In genomic region chr20:34108616-34109174, GRCh38 we compare ENCODE assay signal across 13 cellular contexts. TPM values are rescaled to one million over a fixed set of nuclear protein-coding genes. Genes with fewer than 3 reads are reported as not detected.
DNase-seq lines count a peak whose midpoint lies in the region; ATAC-seq, FAIRE-seq and TF ChIP-seq lines count a peak whose summit lies in the region.
"Had no signal": no experiment of that assay in that cellular context is flagged by ENCODE, and none has a peak within 500 bp of the region (broad histone marks: within the 10 kb centered on the region; RNA-seq: fewer than 3 reads in every experiment).

No MANE protein-coding gene starts in this region.

- H3K4me1 Mint-ChIP-seq in activated T-cell treated with anti-CD3 and anti-CD28 coated beads, Interleukin-2, amount 50 U/mL, for 72 hours (ENCODE audit: low read depth): peaks cover 76% of the 10 kb centered on the region
- peaks cover 76% of the 10 kb centered on the region for H3K4me1 Mint-ChIP-seq in stimulated activated naive CD8-positive, alpha-beta T cell treated with anti-CD3 and anti-CD28 coated beads, Interleukin-15, Interleukin-2, amounts not matched to agents 100 ng/mL and 50 ng/mL, for 24 hours (ENCODE audit: low read depth)

- H4K20me1 ChIP-seq in SU-DHL-6 (ENCODE audit: low read depth, low read length) (peaks cover 53% of the 10 kb centered on the region), endothelial cell of umbilical vein (replicated peaks; ENCODE audit: control insufficient read depth, extremely low read depth, insufficient read depth, low read length) (peaks cover 13% of the 10 kb centered on the region)

- FAIRE-seq in endothelial cell of umbilical vein (lab: Jason Lieb, UNC): no peak
- FAIRE-seq: bronchial epithelial cell had no signal

- no peaks in the 10 kb centered on the region for H3K9me2 ChIP-seq in SU-DHL-6 (replicated peaks; ENCODE audit: insufficient read depth, low read length)

- H3K4me3 ChIP-seq in SU-DHL-6 (ENCODE audit: insufficient read depth, low read length, poor library complexity, severe bottlenecking) (no peak overlapping the region), endothelial cell of umbilical vein (replicated peaks in 1 of 3; ENCODE audit: insufficient read depth in 1 of 3, low read depth in 1 of 3, low read length in 3 of 3) (no peak overlapping the region)
- H3K4me3 ChIP-seq: tibial artery had no signal

- CTCF ChIA-PET in endothelial cell of umbilical vein (lab: Charles Lee): interaction anchor here (1.2 to 2.9 kb wide), 2 partner anchors 11 to 246 kb away, joined by 3 to 10 read pairs; no protein-coding TSS in a partner anchor

- POLR2A ChIA-PET in endothelial cell of umbilical vein (lab: Charles Lee): interaction anchor here (0.7 kb wide), 1 partner anchor 227 kb away, joined by 3 read pairs; no protein-coding TSS in a partner anchor

- H3K9me3 Mint-ChIP-seq in activated T-cell treated with anti-CD3 and anti-CD28 coated beads, Interleukin-2, amount 50 U/mL, for 72 hours: no peaks in the 10 kb centered on the region
- no peaks in the 10 kb centered on the region for H3K9me3 Mint-ChIP-seq in stimulated activated naive CD8-positive, alpha-beta T cell treated with anti-CD3 and anti-CD28 coated beads, Interleukin-15, Interleukin-2, amounts not matched to agents 100 ng/mL and 50 ng/mL, for 24 hours

- H2AFZ ChIP-seq in SU-DHL-6 (ENCODE audit: low read depth, low read length, severe bottlenecking): no peak overlapping the region
- no peak overlapping the region for H2AFZ ChIP-seq in endothelial cell of umbilical vein (ENCODE audit: low read depth, low read length)

- no peaks in the 10 kb centered on the region for H3K9me3 ChIP-seq in SU-DHL-6 (ENCODE audit: insufficient read depth, low read length)
- H3K9me3 ChIP-seq in endothelial cell of umbilical vein (replicated peaks; ENCODE audit: control insufficient read depth, insufficient read depth, low read length): no peaks in the 10 kb centered on the region
- H3K9me3 ChIP-seq: tibial artery had no signal

- dilution Hi-C loops in endothelial cell of umbilical vein (cut with MboI; ENCODE audit: extremely low pct_ligation_motif_present, low sequenced_read_pairs): no loop called here

- H3K9ac ChIP-seq in SU-DHL-6 (ENCODE audit: low read length): no peak overlapping the region
- no peak overlapping the region for H3K9ac ChIP-seq in endothelial cell of umbilical vein (replicated peaks; ENCODE audit: extremely low read depth, insufficient read depth, low read length)

- peaks cover 31 to 56% of the 10 kb centered on the region in 2 donors for H3K36me3 Mint-ChIP-seq in activated T-cell treated with anti-CD3 and anti-CD28 coated beads, Interleukin-2, amount 50 U/mL, for 72 hours (ENCODE audit: insufficient read depth in 2 of 2)
- H3K36me3 Mint-ChIP-seq in stimulated activated naive CD8-positive, alpha-beta T cell treated with anti-CD3 and anti-CD28 coated beads, Interleukin-15, Interleukin-2, amounts not matched to agents 100 ng/mL and 50 ng/mL, for 24 hours (ENCODE audit: low read depth): peaks cover 70% of the 10 kb centered on the region

- intact Hi-C loops in endothelial cell of umbilical vein (cut with micrococcal nuclease): no loop called here

- H3K27ac ChIP-seq in SU-DHL-6 (ENCODE audit: low read depth, low read length): no peak overlapping the region
- H3K27ac ChIP-seq in endothelial cell of umbilical vein (ENCODE audit: insufficient read depth, low read depth, low read length): no peak overlapping the region
- H3K27ac ChIP-seq: epithelial cell of prostate, tibial artery had no signal

- TF ChIP-seq CTCF in SU-DHL-6 (IDR thresholded peaks at IDR 0.05; ENCODE audit: insufficient read depth, low read length, poor library complexity, severe bottlenecking) (no peak), endothelial cell of umbilical vein (IDR thresholded peaks at IDR 0.05; ENCODE audit: extremely low read depth in 1 of 2, insufficient read depth in 1 of 2, low read depth in 1 of 2, low read length in 2 of 2) (no peak)

- H3F3A ChIP-seq in SU-DHL-6 (ENCODE audit: insufficient read depth): peaks cover 12% of the 10 kb centered on the region; the same call in 1 of the 2 replicates

- peak overlapping the region; percentile 87 to 93 for H3K4me3 Mint-ChIP-seq in activated T-cell treated with anti-CD3 and anti-CD28 coated beads, Interleukin-2, amount 50 U/mL, for 72 hours
- peak overlapping the region; percentile 68 for H3K4me3 Mint-ChIP-seq in stimulated activated naive CD8-positive, alpha-beta T cell treated with anti-CD3 and anti-CD28 coated beads, Interleukin-15, Interleukin-2, amounts not matched to agents 100 ng/mL and 50 ng/mL, for 24 hours

- no peaks in the 10 kb centered on the region for H3K9me1 ChIP-seq in endothelial cell of umbilical vein (replicated peaks; ENCODE audit: control insufficient read depth, extremely low read depth, insufficient read depth, low read length)

- no TSS peak for BruUV-seq in endothelial cell of umbilical vein (replicated peaks; lab: Mats Ljungman, UMichigan)

- peak overlapping the region; percentile 28 for H3K4me2 ChIP-seq in SU-DHL-6 (ENCODE audit: low read depth, low read length, poor library complexity, severe bottlenecking)
- peak overlapping the region; percentile 20 for H3K4me2 ChIP-seq in endothelial cell of umbilical vein (ENCODE audit: insufficient read depth, low read length)

- H3K27me3 Mint-ChIP-seq in activated T-cell treated with anti-CD3 and anti-CD28 coated beads, Interleukin-2, amount 50 U/mL, for 72 hours (ENCODE audit: low read depth): no peaks in the 10 kb centered on the region
- H3K27me3 Mint-ChIP-seq in stimulated activated naive CD8-positive, alpha-beta T cell treated with anti-CD3 and anti-CD28 coated beads, Interleukin-15, Interleukin-2, amounts not matched to agents 100 ng/mL and 50 ng/mL, for 24 hours: no peaks in the 10 kb centered on the region

- peak; percentile 43 to 49 for ATAC-seq in activated T-cell treated with anti-CD3 and anti-CD28 coated beads, Interleukin-2, amount 50 U/mL, for 72 hours (replicated peaks in 1 of 2)
- ATAC-seq in GM21390 (IDR thresholded peaks at IDR 0.05; ENCODE audit: unreplicated experiment): no peak

- H3K4me1 ChIP-seq in endothelial cell of umbilical vein (ENCODE audit: control insufficient read depth, extremely low read depth, insufficient read depth, low read length): peaks cover 27% of the 10 kb centered on the region

- TF ChIP-seq POLR2A in endothelial cell of umbilical vein (IDR thresholded peaks at IDR 0.05; ENCODE audit: low read depth, low read length): no peak

- H3K27ac Mint-ChIP-seq in activated T-cell treated with anti-CD3 and anti-CD28 coated beads, Interleukin-2, amount 50 U/mL, for 72 hours: peak overlapping the region; percentile 98
- H3K27ac Mint-ChIP-seq in stimulated activated naive CD8-positive, alpha-beta T cell treated with anti-CD3 and anti-CD28 coated beads, Interleukin-15, Interleukin-2, amounts not matched to agents 100 ng/mL and 50 ng/mL, for 24 hours: peak overlapping the region; percentile 79

- peaks cover 83% of the 10 kb centered on the region for H3K79me2 ChIP-seq in SU-DHL-6 (ENCODE audit: insufficient read depth, low read length)
- peaks cover 83% of the 10 kb centered on the region for H3K79me2 ChIP-seq in endothelial cell of umbilical vein (ENCODE audit: control insufficient read depth, insufficient read depth, low read length)

- peak in 1 of 2 donors; percentile 25 for DNase-seq in activated T-cell treated with anti-CD3 and anti-CD28 coated beads, Interleukin-2, amount 50 U/mL, for 72 hours
- DNase-seq in activated T-cell treated with anti-CD3 and anti-CD28 coated beads, Interleukin-2, amount 50 U/mL, for 48 hours: no peak
- no peak for DNase-seq in endothelial cell of umbilical vein (ENCODE audit: low read depth, low spot score)
- no peak for DNase-seq in NCI-H2029 treated with DMSO at 0.1 percent for 48 hours (lab: John Stamatoyannopoulos, UW)
- DNase-seq in 8988T: no peak
- DNase-seq: NCI-H1048, NCI-H748 treated with DMSO at 0.1 percent for 48 hours, tibial artery had no signal

- H3K27me3 ChIP-seq in SU-DHL-6 (ENCODE audit: low read length) (no peaks in the 10 kb centered on the region), endothelial cell of umbilical vein (ENCODE audit: control insufficient read depth in 2 of 2, insufficient read depth in 2 of 2, low read length in 2 of 2) (no peaks in the 10 kb centered on the region)
- H3K27me3 ChIP-seq: tibial artery had no signal

- H3K36me3 ChIP-seq in SU-DHL-6 (ENCODE audit: low read length) (peaks cover 51% of the 10 kb centered on the region), endothelial cell of umbilical vein (ENCODE audit: control insufficient read depth in 2 of 2, extremely low read depth in 1 of 2, insufficient read depth in 2 of 2, low read length in 2 of 2) (peaks cover 11 to 22% of the 10 kb centered on the region in 2 experiments)

TF ChIP-seq in endothelial cell of umbilical vein, 7 proteins besides CTCF, POLR2A, EP300 and RAD21:
- TF ChIP-seq GATA2 (IDR thresholded peaks at IDR 0.05; ENCODE audit: insufficient read depth, insufficient read length, low read depth, low read length) (no peak), JUN (IDR thresholded peaks at IDR 0.05; ENCODE audit: borderline replicate concordance, insufficient read depth, insufficient read length, low read depth) (no peak), FOS (IDR thresholded peaks at IDR 0.05; ENCODE audit: borderline replicate concordance, insufficient read depth, low read length) (no peak), POLR2AphosphoS5 (IDR thresholded peaks at IDR 0.05; ENCODE audit: insufficient read depth, low read depth, low read length) (no peak), EZH2 (IDR thresholded peaks at IDR 0.05; ENCODE audit: borderline replicate concordance, low read depth, low read length, severe bottlenecking) (no peak), MAX (IDR thresholded peaks at IDR 0.05; ENCODE audit: insufficient read depth, insufficient read length) (no peak), MYC (IDR thresholded peaks at IDR 0.05; ENCODE audit: low read depth, low read length) (no peak)
TF ChIP-seq in endothelial cell of umbilical vein: peak in this region for 0.

RNA-seq across cellular contexts. Expression of gene EIF2S2, which starts 3.3 kb away (rescaled TPM):
- 100 to 1,000 TPM; 158 to 165 TPM for total RNA-seq in activated T-cell treated with anti-CD3 and anti-CD28 coated beads, Interleukin-2, amount 50 U/mL, for 72 hours
- total RNA-seq in endothelial cell of umbilical vein: 99.3 and 102 TPM in 2 replicates
- polyA plus RNA-seq in endothelial cell of umbilical vein: 34.0 and 38.8 TPM in 2 replicates
- polyA plus RNA-seq in endothelial cell of umbilical vein (2011; cell fraction: cytosol; rRNA removed): 71.5 and 71.6 TPM in 2 replicates
- 31.0 and 42.1 TPM in 2 replicates for polyA plus RNA-seq in endothelial cell of umbilical vein (2011; cell fraction: nucleus; rRNA removed)
- 113 and 146 TPM in 2 replicates for polyA plus RNA-seq in endothelial cell of umbilical vein (2012)
- 19.8 and 26.1 TPM in 2 replicates for polyA minus RNA-seq in endothelial cell of umbilical vein
- polyA minus RNA-seq in endothelial cell of umbilical vein (2011; cell fraction: cytosol; rRNA and poly(A)+ RNA removed): 58.4 TPM
- polyA minus RNA-seq in endothelial cell of umbilical vein (2011; cell fraction: nucleus; rRNA and poly(A)+ RNA removed): 12.1 and 18.3 TPM in 2 replicates
